In genomic region chr7:376306-376969, GRCh38 we compare ENCODE assay signal across 15 cellular contexts.
A peak's percentile ranks its signal among the peaks of the same experiment; 100 is the strongest.
DNase-seq lines count a peak whose midpoint lies in the region; ATAC-seq, FAIRE-seq and TF ChIP-seq lines count a peak whose summit lies in the region.
"Had no signal": no experiment of that assay in that cellular context is flagged by ENCODE, and none has a peak within 500 bp of the region (broad histone marks: within the 10 kb centered on the region; RNA-seq: fewer than 3 reads in every experiment).

No MANE protein-coding gene starts in this region.

- H3K27me3 ChIP-seq in body of pancreas (no peaks in the 10 kb centered on the region), HepG2 (ENCODE audit: control insufficient read depth in 1 of 2, insufficient read depth in 2 of 2, low read length in 2 of 2) (peaks cover 2 to 14% of the 10 kb centered on the region in 2 experiments; a peak in 3 of 5 replicates), thymus (ENCODE audit: control insufficient read depth, insufficient read depth) (peaks cover 29% of the 10 kb centered on the region)

- H3K27ac ChIP-seq in body of pancreas (no peak overlapping the region), HepG2 (ENCODE audit: extremely low read length, insufficient read depth, low read length) (no peak overlapping the region), thymus (ENCODE audit: low read depth) (peak overlapping the region; percentile 25)

- TF ChIP-seq EP300 in HepG2 (IDR thresholded peaks at IDR 0.05; ENCODE audit: low read depth in 2 of 2, low read length in 2 of 2) (no peak), HepG2 (CRISPR knock-in tag; IDR thresholded peaks at IDR 0.05; ENCODE audit: borderline replicate concordance) (no peak)

- no peaks in the 10 kb centered on the region for H3K9me3 ChIP-seq in body of pancreas
- no peaks in the 10 kb centered on the region for H3K9me3 ChIP-seq in HepG2 (ENCODE audit: low read length)
- H3K9me3 ChIP-seq in thymus (ENCODE audit: control insufficient read depth) = peaks cover 1% of the 10 kb centered on the region

- peaks cover 6% of the 10 kb centered on the region for H3K4me1 Mint-ChIP-seq in activated CD8-positive, alpha-beta memory T cell treated with anti-CD3 and anti-CD28 coated beads, Interleukin-2, amount 10 ng/mL, durations not matched to agents 7 days and 5 days
- H3K4me1 Mint-ChIP-seq in activated CD4-positive, alpha-beta T cell treated with anti-CD3 and anti-CD28 coated beads for 36 hours = peaks cover 11% of the 10 kb centered on the region

- H4K20me1 ChIP-seq in HepG2 (ENCODE audit: insufficient read depth, low read length) = no peaks in the 10 kb centered on the region

- H3K4me3 Mint-ChIP-seq in activated CD8-positive, alpha-beta memory T cell treated with anti-CD3 and anti-CD28 coated beads, Interleukin-2, amount 10 ng/mL, durations not matched to agents 7 days and 5 days = no peak overlapping the region
- H3K4me3 Mint-ChIP-seq in activated CD4-positive, alpha-beta T cell treated with anti-CD3 and anti-CD28 coated beads for 36 hours = no peak overlapping the region
- H3K4me3 Mint-ChIP-seq: activated naive CD4-positive, alpha-beta T cell treated with anti-CD3 and anti-CD28 coated beads, Interleukin-2, amount 50 U/mL, for 24 hours had no signal

- in situ Hi-C loops in HepG2 (cut with HindIII; ENCODE audit: extremely low pct_ligation_motif_present, low pct_unique_long_range_greater_than_20kb) = no loop called here

- H3K27ac Mint-ChIP-seq in activated CD8-positive, alpha-beta memory T cell treated with anti-CD3 and anti-CD28 coated beads, Interleukin-2, amount 10 ng/mL, durations not matched to agents 7 days and 5 days = no peak overlapping the region
- H3K27ac Mint-ChIP-seq in activated CD4-positive, alpha-beta T cell treated with anti-CD3 and anti-CD28 coated beads for 36 hours = no peak overlapping the region
- H3K27ac Mint-ChIP-seq: activated naive CD4-positive, alpha-beta T cell treated with anti-CD3 and anti-CD28 coated beads, Interleukin-2, amount 50 U/mL, for 24 hours had no signal

- no peak for FAIRE-seq in HepG2 (lab: Jason Lieb, UNC)
- FAIRE-seq: endothelial cell of umbilical vein, GM12878, islet of Langerhans had no signal

- WGBS in body of pancreas, 2 donors = 60 to 75% methylated on average over 5 to 35 of the region's 36 CpGs
- WGBS in HepG2 (ENCODE audit: low lambda C conversion rate) = 86% methylated on average over 14 of the region's 36 CpGs
- WGBS in thymus = 59% methylated on average over 36 of the region's 36 CpGs

- no peaks in the 10 kb centered on the region for H3K27me3 Mint-ChIP-seq in activated CD8-positive, alpha-beta memory T cell treated with anti-CD3 and anti-CD28 coated beads, Interleukin-2, amount 10 ng/mL, durations not matched to agents 7 days and 5 days
- H3K27me3 Mint-ChIP-seq in activated CD4-positive, alpha-beta T cell treated with anti-CD3 and anti-CD28 coated beads for 36 hours = no peaks in the 10 kb centered on the region
- H3K27me3 Mint-ChIP-seq: activated naive CD4-positive, alpha-beta T cell treated with anti-CD3 and anti-CD28 coated beads, Interleukin-2, amount 50 U/mL, for 24 hours had no signal

- ATAC-seq in activated CD8-positive, alpha-beta memory T cell treated with anti-CD3 and anti-CD28 coated beads, Interleukin-2, amount 10 ng/mL, durations not matched to agents 7 days and 5 days = no peak
- ATAC-seq in body of pancreas (no peak), HepG2 (no peak)
- ATAC-seq in activated CD4-positive, alpha-beta T cell treated with anti-CD3 and anti-CD28 coated beads for 36 hours = no peak
- ATAC-seq: GM12878 had no signal

- intact Hi-C loops in body of pancreas (cut with DNase I) = no loop called here
- intact Hi-C loops in HepG2 (cut with micrococcal nuclease; ENCODE audit: unreplicated experiment) = loop anchor here (10.0 kb wide), 1 partner anchor 48 kb away; no protein-coding TSS in a partner anchor
- intact Hi-C loops in activated CD4-positive, alpha-beta T cell treated with anti-CD3 and anti-CD28 coated beads for 36 hours (cut with DNase I, micrococcal nuclease) = no loop called here

- DNase-seq in activated CD8-positive, alpha-beta memory T cell treated with anti-CD3 and anti-CD28 coated beads for 24 hours = peak; percentile 56
- DNase-seq in activated CD8-positive, alpha-beta memory T cell treated with anti-CD3 and anti-CD28 coated beads, Interleukin-2, amount 10 ng/mL, durations not matched to agents 7 days and 5 days = no peak
- DNase-seq in body of pancreas (peak in 3 of 4 donors; percentile 4 to 9 (median 8)), HepG2 (ENCODE audit: low spot score) (no peak), hypothalamus (lab: John Stamatoyannopoulos, UW) (no peak), Kasumi-1 (lab: John Stamatoyannopoulos, UW) (no peak)
- no peak for DNase-seq in activated CD4-positive, alpha-beta T cell treated with anti-CD3 and anti-CD28 coated beads for 36 hours
- DNase-seq: NCI-H1930, NCI-H748 treated with DMSO at 0.1 percent for 48 hours, T1000 had no signal

- TF ChIP-seq RAD21 in HepG2 (CRISPR knock-in tag; IDR thresholded peaks at IDR 0.05) = no peak

- no peak overlapping the region for H2AFZ ChIP-seq in HepG2 (ENCODE audit: low read length)

- H3K4me2 ChIP-seq in HepG2 (ENCODE audit: low read depth, low read length) = no peak overlapping the region

- TF ChIP-seq CTCF in body of pancreas (IDR thresholded peaks at IDR 0.05) = no peak
- TF ChIP-seq CTCF in HepG2 (CRISPR knock-in tag; IDR thresholded peaks at IDR 0.05) = no peak

- CTCF ChIA-PET in activated CD8-positive, alpha-beta memory T cell treated with anti-CD3 and anti-CD28 coated beads, Interleukin-2, amount 10 ng/mL, durations not matched to agents 7 days and 5 days (lab: Charles Lee) = no interaction called here
- CTCF ChIA-PET in HepG2 (lab: Yijun Ruan, JAX; ENCODE audit: low intra/inter-chr PET ratio, low total read pairs) = no interaction called here
- CTCF ChIA-PET in activated CD4-positive, alpha-beta T cell treated with anti-CD3 and anti-CD28 coated beads for 36 hours (lab: Charles Lee) = no interaction called here

- H3K4me3 ChIP-seq in body of pancreas (no peak overlapping the region), HepG2 (replicated peaks in 1 of 3; ENCODE audit: insufficient read depth in 1 of 3, low read depth in 2 of 3, low read length in 3 of 3) (no peak overlapping the region), thymus (ENCODE audit: low read length) (no peak overlapping the region)
- H3K4me3 ChIP-seq: GM12878 had no signal

- H3K36me3 Mint-ChIP-seq in activated CD8-positive, alpha-beta memory T cell treated with anti-CD3 and anti-CD28 coated beads, Interleukin-2, amount 10 ng/mL, durations not matched to agents 7 days and 5 days = no peaks in the 10 kb centered on the region
- H3K36me3 Mint-ChIP-seq in activated CD4-positive, alpha-beta T cell treated with anti-CD3 and anti-CD28 coated beads for 36 hours (ENCODE audit: low read depth) = no peaks in the 10 kb centered on the region
- H3K36me3 Mint-ChIP-seq: activated naive CD4-positive, alpha-beta T cell treated with anti-CD3 and anti-CD28 coated beads, Interleukin-2, amount 50 U/mL, for 24 hours had no signal

- H3K4me1 ChIP-seq in body of pancreas (peaks cover 32% of the 10 kb centered on the region), HepG2 (ENCODE audit: insufficient read depth, low read length) (peaks cover 61% of the 10 kb centered on the region), thymus (ENCODE audit: control insufficient read depth, insufficient read depth, low read length) (no peaks in the 10 kb centered on the region)

- TF ChIP-seq POLR2A in body of pancreas (IDR thresholded peaks at IDR 0.05) = no peak
- TF ChIP-seq POLR2A in HepG2 (IDR thresholded peaks at IDR 0.05; ENCODE audit: insufficient read depth in 1 of 2, low read depth in 2 of 2, low read length in 2 of 2) = no peak

- H3K9me3 Mint-ChIP-seq in activated CD8-positive, alpha-beta memory T cell treated with anti-CD3 and anti-CD28 coated beads, Interleukin-2, amount 10 ng/mL, durations not matched to agents 7 days and 5 days (ENCODE audit: low read depth) = no peaks in the 10 kb centered on the region
- no peaks in the 10 kb centered on the region for H3K9me3 Mint-ChIP-seq in activated CD4-positive, alpha-beta T cell treated with anti-CD3 and anti-CD28 coated beads for 36 hours (ENCODE audit: low read depth)
- H3K9me3 Mint-ChIP-seq: activated naive CD4-positive, alpha-beta T cell treated with anti-CD3 and anti-CD28 coated beads, Interleukin-2, amount 50 U/mL, for 24 hours had no signal

- POLR2A ChIA-PET in HepG2 (lab: Yijun Ruan, JAX) = no interaction called here
- POLR2A ChIA-PET in activated CD4-positive, alpha-beta T cell treated with anti-CD3 and anti-CD28 coated beads for 36 hours (lab: Charles Lee) = no interaction called here

- H3K9ac ChIP-seq in HepG2 (ENCODE audit: insufficient read depth, low read depth, low read length) = no peak overlapping the region

- BruUV-seq in HepG2 (replicated peaks; lab: Mats Ljungman, UMichigan) = no TSS peak

- H3K79me2 ChIP-seq in HepG2 (ENCODE audit: insufficient read depth, low read length) = no peaks in the 10 kb centered on the region

- no peaks in the 10 kb centered on the region for H3K36me3 ChIP-seq in body of pancreas (replicated peaks in 1 of 2; ENCODE audit: insufficient read depth in 1 of 2, low read depth in 2 of 2)
- H3K36me3 ChIP-seq in HepG2 (replicated peaks in 1 of 2; ENCODE audit: control insufficient read depth in 1 of 2, insufficient read depth in 2 of 2, low read length in 2 of 2) = no peaks in the 10 kb centered on the region
- no peaks in the 10 kb centered on the region for H3K36me3 ChIP-seq in thymus (ENCODE audit: control insufficient read depth, insufficient read depth)

TF ChIP-seq in HepG2, 621 proteins besides CTCF, POLR2A, EP300 and RAD21:
- 0 out of 2 replicates have a peak, but pooled peaks have one; percentile 13 for TF ChIP-seq ZBTB38 (CRISPR knock-in tag; IDR thresholded peaks at IDR 0.05)
- peak; percentile 65; the same call in 1 of the 2 replicates for TF ChIP-seq ZBTB33 (CRISPR knock-in tag; IDR thresholded peaks at IDR 0.05)
- no peak for TF ChIP-seq SYNCRIP (IDR thresholded peaks at IDR 0.05; ENCODE audit: insufficient read depth, low read depth, low read length)

Comparison
In these comparisons a context has a peak if more than half of its experiments do, and no peak if none do; other contexts are left out.
1. DNase-seq: peak in activated CD8-positive, alpha-beta memory T cell treated with anti-CD3 and anti-CD28 coated beads for 24 hours (single experiment) and body of pancreas (3 of 4); none in activated CD8-positive, alpha-beta memory T cell treated with anti-CD3 and anti-CD28 coated beads, Interleukin-2, amount 10 ng/mL, durations not matched to agents 7 days and 5 days (single experiment), HepG2 (single experiment), hypothalamus (0 of 51), Kasumi-1 (0 of 2) and activated CD4-positive, alpha-beta T cell treated with anti-CD3 and anti-CD28 coated beads for 36 hours (single experiment).